8 cellular contexts compared by ENCODE assay signal in the genomic region with DNA sequence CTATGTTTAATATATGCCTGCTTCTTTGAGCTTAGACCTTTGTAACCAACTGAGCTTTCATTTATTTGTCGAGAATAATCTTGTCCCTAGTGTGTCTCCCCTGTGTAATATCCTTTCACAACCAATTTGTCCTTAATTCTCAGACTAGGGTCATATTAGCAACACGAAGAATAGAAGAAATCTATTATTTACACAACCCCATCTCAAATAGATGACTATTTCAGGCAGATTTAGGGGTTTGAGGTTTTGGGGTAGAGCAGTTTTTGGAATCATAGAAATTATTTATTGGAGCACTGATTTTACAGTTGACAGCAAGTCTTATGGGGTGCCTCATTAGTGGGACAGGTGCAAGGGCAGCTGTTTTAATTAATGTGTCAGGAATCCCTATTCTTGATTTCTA.
"Had no signal": no experiment of that assay in that cellular context is flagged by ENCODE, and none has a peak within 500 bp of the region (broad histone marks: within the 10 kb centered on the region; RNA-seq: fewer than 3 reads in every experiment).

No MANE protein-coding gene starts in this region.

- ATAC-seq: HepG2, K562 had no signal

- DNase-seq: IMR-90, KBM-7, KG1 had no signal

- H3K27ac ChIP-seq: HL-60, KMS-11 had no signal

- H3K4me2 ChIP-seq: KMS-11 had no signal

- FAIRE-seq: HepG2, HTR-8/SVneo, K562 had no signal

- H3K4me3 ChIP-seq: K562 had no signal
